In the genomic region with DNA sequence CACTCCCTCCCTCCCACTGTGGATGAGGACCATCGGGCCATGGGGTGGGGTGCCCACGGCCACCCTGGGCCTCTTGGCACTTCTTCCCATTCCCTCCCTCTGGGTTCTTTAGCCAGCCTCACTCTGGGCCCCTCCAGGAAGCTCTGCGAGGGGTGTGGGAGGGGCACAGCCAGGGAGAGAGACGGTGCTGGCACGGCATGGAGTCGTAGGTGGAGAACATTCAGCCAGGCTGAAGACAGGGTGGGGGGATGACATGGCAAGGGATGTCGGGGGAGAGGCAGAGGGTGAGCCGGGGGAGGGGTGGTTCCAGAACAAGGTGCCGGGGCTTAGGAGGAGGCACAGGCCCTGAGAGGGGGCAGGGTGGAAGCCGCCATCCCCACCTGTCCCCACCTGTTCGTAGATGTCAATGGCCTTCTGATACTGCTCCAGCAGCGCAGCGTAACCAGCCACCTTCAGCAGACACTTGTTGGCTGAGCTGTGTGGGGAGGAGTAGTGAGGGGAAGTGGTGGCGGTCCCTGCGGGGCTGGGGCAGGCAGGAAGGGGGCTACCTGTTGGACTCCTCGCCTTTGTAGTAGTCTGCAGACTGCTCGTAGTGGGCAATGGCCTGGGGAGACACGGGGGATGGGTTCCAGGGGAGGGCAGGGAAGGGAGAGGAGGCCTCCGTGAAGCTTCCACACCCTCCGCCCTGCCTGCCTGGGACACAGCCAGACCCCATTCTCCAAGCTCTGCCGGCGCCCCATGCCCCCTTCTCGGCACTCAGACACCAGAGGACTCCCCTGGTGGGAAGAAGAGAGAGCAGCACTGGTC, we compare ENCODE assay signal across 26 cellular contexts. TPM values are rescaled to one million over a fixed set of nuclear protein-coding genes. Genes with fewer than 3 reads are reported as not detected.
DNase-seq lines count a peak whose midpoint lies in the region; ATAC-seq and TF ChIP-seq lines count a peak whose summit lies in the region.
"Had no signal": no experiment of that assay in that cellular context is flagged by ENCODE, and none has a peak within 500 bp of the region (broad histone marks: within the 10 kb centered on the region; RNA-seq: fewer than 3 reads in every experiment).

No MANE protein-coding gene starts in this region.

- peaks cover 50% of the 10 kb centered on the region for H3K36me3 ChIP-seq in osteoblast (ENCODE audit: insufficient read depth, low read length)
- H3K36me3 ChIP-seq: breast epithelium had no signal

- no peaks in the 10 kb centered on the region for H3K9me3 Mint-ChIP-seq in activated CD4-positive, alpha-beta T cell treated with anti-CD3 and anti-CD28 coated beads, Interleukin-2, amount 10 ng/mL, durations not matched to agents 7 days and 5 days
- H3K9me3 Mint-ChIP-seq in activated CD4-positive, alpha-beta T cell treated with anti-CD3 and anti-CD28 coated beads for 36 hours (ENCODE audit: low read depth), result no peaks in the 10 kb centered on the region
- H3K9me3 Mint-ChIP-seq: stimulated activated naive CD8-positive, alpha-beta T cell treated with anti-CD3 and anti-CD28 coated beads, Interleukin-15, Interleukin-2, amounts not matched to agents 100 ng/mL and 50 ng/mL, for 24 hours; T-cell had no signal

- no peaks in the 10 kb centered on the region for H3K27me3 ChIP-seq in dorsolateral prefrontal cortex
- no peaks in the 10 kb centered on the region for H3K27me3 ChIP-seq in osteoblast (ENCODE audit: insufficient read depth, low read length)
- H3K27me3 ChIP-seq: adrenal gland, breast epithelium, esophagus squamous epithelium, SJSA1, thyroid gland had no signal

- CTCF ChIA-PET in activated CD4-positive, alpha-beta T cell treated with anti-CD3 and anti-CD28 coated beads, Interleukin-2, amount 10 ng/mL, durations not matched to agents 7 days and 5 days (lab: Charles Lee), result interaction anchor here (0.5 to 2.5 kb wide), 3 partner anchors 9 to 245 kb away, joined by 3 to 9 read pairs (median 4); partner anchors contain the start of gene KPTN
- CTCF ChIA-PET in activated CD4-positive, alpha-beta T cell treated with anti-CD3 and anti-CD28 coated beads for 36 hours (lab: Charles Lee), result no interaction called here
- CTCF ChIA-PET in RWPE1 (lab: Yijun Ruan, JAX), result no interaction called here

- POLR2A ChIA-PET in activated CD4-positive, alpha-beta T cell treated with anti-CD3 and anti-CD28 coated beads, Interleukin-2, amount 10 ng/mL, durations not matched to agents 7 days and 5 days (lab: Charles Lee), result no interaction called here
- POLR2A ChIA-PET in activated CD4-positive, alpha-beta T cell treated with anti-CD3 and anti-CD28 coated beads for 36 hours (lab: Charles Lee), result no interaction called here
- POLR2A ChIA-PET in RWPE1 (lab: Yijun Ruan, JAX; ENCODE audit: low non-redundant PET), result no interaction called here

- peaks cover 12% of the 10 kb centered on the region for H4K20me1 ChIP-seq in osteoblast (ENCODE audit: insufficient read depth, low read length)

- H3K27ac ChIP-seq in RWPE1 (peak overlapping the region; percentile 67), dorsolateral prefrontal cortex (peak overlapping the region in 55 of 59 donors; percentile 10 to 96 (median 74)), osteoblast (ENCODE audit: low read depth, low read length) (no peak overlapping the region)
- H3K27ac ChIP-seq: breast epithelium, coronary artery, esophagus squamous epithelium, SJSA1, thyroid gland had no signal

- intact Hi-C loops in activated CD4-positive, alpha-beta T cell treated with anti-CD3 and anti-CD28 coated beads for 36 hours (cut with DNase I, micrococcal nuclease), result no loop called here
- intact Hi-C loops in dorsolateral prefrontal cortex (cut with DNase I), result no loop called here

- peaks cover 22% of the 10 kb centered on the region for H3K36me3 Mint-ChIP-seq in activated CD4-positive, alpha-beta T cell treated with anti-CD3 and anti-CD28 coated beads, Interleukin-2, amount 10 ng/mL, durations not matched to agents 7 days and 5 days (ENCODE audit: low read depth)
- H3K36me3 Mint-ChIP-seq in activated CD4-positive, alpha-beta T cell treated with anti-CD3 and anti-CD28 coated beads for 36 hours (ENCODE audit: low read depth), result peaks cover 8% of the 10 kb centered on the region

- H3K4me3 ChIP-seq in dorsolateral prefrontal cortex, result no peak overlapping the region
- no peak overlapping the region for H3K4me3 ChIP-seq in osteoblast (ENCODE audit: insufficient read depth, low read length)
- H3K4me3 ChIP-seq: adrenal gland, breast epithelium, coronary artery, esophagus squamous epithelium, SJSA1, skin epidermis, thyroid gland had no signal

- DNase-seq in activated CD4-positive, alpha-beta T cell treated with anti-CD3 and anti-CD28 coated beads, Interleukin-2, amount 10 ng/mL, durations not matched to agents 7 days and 5 days, result no peak
- no peak for DNase-seq in activated CD4-positive, alpha-beta T cell treated with anti-CD3 and anti-CD28 coated beads for 36 hours
- DNase-seq in RWPE1 (ENCODE audit: low spot score) (no peak), dorsolateral prefrontal cortex (peak in 2 of 10 donors; percentile 61 to 78), osteoblast (ENCODE audit: insufficient read length, low spot score, missing footprints) (peak; percentile 62), NCI-H446 treated with DMSO at 0.1 percent for 48 hours (lab: John Stamatoyannopoulos, UW) (no peak), T-helper 1 cell (no peak)
- DNase-seq: activated CD4-positive, alpha-beta T cell treated with anti-CD3 and anti-CD28 coated beads for 1 hour; activated CD8-positive, alpha-beta memory T cell treated with anti-CD3 and anti-CD28 coated beads for 24 hours; adrenal gland; AML-193; esophagus squamous epithelium; foreskin melanocyte; left colon; mesendoderm; NCI-H1048; NCI-H1694 treated with DMSO at 0.1 percent for 48 hours; T-cell; thyroid gland had no signal

- peak overlapping the region; percentile 31 for H3K27ac Mint-ChIP-seq in activated CD4-positive, alpha-beta T cell treated with anti-CD3 and anti-CD28 coated beads, Interleukin-2, amount 10 ng/mL, durations not matched to agents 7 days and 5 days
- no peak overlapping the region for H3K27ac Mint-ChIP-seq in activated CD4-positive, alpha-beta T cell treated with anti-CD3 and anti-CD28 coated beads for 36 hours
- H3K27ac Mint-ChIP-seq: stimulated activated naive CD8-positive, alpha-beta T cell treated with anti-CD3 and anti-CD28 coated beads, Interleukin-15, Interleukin-2, amounts not matched to agents 100 ng/mL and 50 ng/mL, for 24 hours had no signal

- H3K79me2 ChIP-seq in osteoblast (ENCODE audit: insufficient read depth, low read length), result peaks cover 27% of the 10 kb centered on the region

- no peaks in the 10 kb centered on the region for H3K27me3 Mint-ChIP-seq in activated CD4-positive, alpha-beta T cell treated with anti-CD3 and anti-CD28 coated beads, Interleukin-2, amount 10 ng/mL, durations not matched to agents 7 days and 5 days
- H3K27me3 Mint-ChIP-seq in activated CD4-positive, alpha-beta T cell treated with anti-CD3 and anti-CD28 coated beads for 36 hours, result no peaks in the 10 kb centered on the region
- H3K27me3 Mint-ChIP-seq: CD4-positive, alpha-beta memory T cell; stimulated activated naive CD8-positive, alpha-beta T cell treated with anti-CD3 and anti-CD28 coated beads, Interleukin-15, Interleukin-2, amounts not matched to agents 100 ng/mL and 50 ng/mL, for 24 hours; T-cell had no signal

- no peak overlapping the region for H3K4me2 ChIP-seq in osteoblast (ENCODE audit: insufficient read depth, low read length)

- ATAC-seq in activated CD4-positive, alpha-beta T cell treated with anti-CD3 and anti-CD28 coated beads for 36 hours, result no peak
- no peak for ATAC-seq in HG03520 (IDR thresholded peaks at IDR 0.05; ENCODE audit: unreplicated experiment)
- ATAC-seq: left colon had no signal

- H3K9me3 ChIP-seq in osteoblast (ENCODE audit: low read depth, low read length), result no peaks in the 10 kb centered on the region
- H3K9me3 ChIP-seq: adrenal gland, breast epithelium, esophagus squamous epithelium, SJSA1, thyroid gland had no signal

- H3K4me1 ChIP-seq in osteoblast (ENCODE audit: insufficient read depth, low read length), result no peaks in the 10 kb centered on the region
- H3K4me1 ChIP-seq: adrenal gland, SJSA1 had no signal

- TF ChIP-seq CTCF in RWPE1 (conservative IDR thresholded peaks at IDR 0.05; ENCODE audit: low read depth), result no peak
- TF ChIP-seq CTCF in dorsolateral prefrontal cortex (IDR thresholded peaks at IDR 0.05 in 54 of 56, conservative IDR thresholded peaks at IDR 0.05 in 2 of 56; ENCODE audit: low read depth in 1 of 56, partially characterized antibody in 56 of 56), result no peak
- TF ChIP-seq CTCF in osteoblast (IDR thresholded peaks at IDR 0.05; ENCODE audit: extremely low read depth, low read depth, low read length), result no peak

- peaks cover 6% of the 10 kb centered on the region for H3K4me1 Mint-ChIP-seq in activated CD4-positive, alpha-beta T cell treated with anti-CD3 and anti-CD28 coated beads, Interleukin-2, amount 10 ng/mL, durations not matched to agents 7 days and 5 days
- H3K4me1 Mint-ChIP-seq in activated CD4-positive, alpha-beta T cell treated with anti-CD3 and anti-CD28 coated beads for 36 hours, result no peaks in the 10 kb centered on the region

- H3K4me3 Mint-ChIP-seq in activated CD4-positive, alpha-beta T cell treated with anti-CD3 and anti-CD28 coated beads, Interleukin-2, amount 10 ng/mL, durations not matched to agents 7 days and 5 days, result no peak overlapping the region
- H3K4me3 Mint-ChIP-seq in activated CD4-positive, alpha-beta T cell treated with anti-CD3 and anti-CD28 coated beads for 36 hours, result no peak overlapping the region
- H3K4me3 Mint-ChIP-seq: CD4-positive, alpha-beta memory T cell; stimulated activated naive CD8-positive, alpha-beta T cell treated with anti-CD3 and anti-CD28 coated beads, Interleukin-15, Interleukin-2, amounts not matched to agents 100 ng/mL and 50 ng/mL, for 24 hours; T-cell had no signal

- H2AFZ ChIP-seq in osteoblast (ENCODE audit: low read length), result no peak overlapping the region

RNA-seq across cellular contexts. Expression of gene KPTN, which starts 8.8 kb away (rescaled TPM):
- 10 to 100 TPM; 12.5 to 14.1 TPM for total RNA-seq in activated CD4-positive, alpha-beta T cell treated with anti-CD3 and anti-CD28 coated beads, Interleukin-2, amount 10 ng/mL, durations not matched to agents 7 days and 5 days
- total RNA-seq in activated CD4-positive, alpha-beta T cell treated with anti-CD3 and anti-CD28 coated beads for 36 hours, result 10 to 100 TPM in 1 of 2 experiments, 1 to 10 TPM in 1; 9.7 to 10.5 TPM
- total RNA-seq in dorsolateral prefrontal cortex, result 10 to 100 TPM in 119 of 120 experiments, 1 to 10 TPM in 1; 9.5 to 40.3 (median 18.4) TPM
- 2.1 and 4.0 TPM in 2 replicates for total RNA-seq in osteoblast

RNA-seq across cellular contexts. Expression of gene SLC8A2, which starts 21.1 kb away (rescaled TPM):
- not detected for total RNA-seq in activated CD4-positive, alpha-beta T cell treated with anti-CD3 and anti-CD28 coated beads, Interleukin-2, amount 10 ng/mL, durations not matched to agents 7 days and 5 days
- total RNA-seq in activated CD4-positive, alpha-beta T cell treated with anti-CD3 and anti-CD28 coated beads for 36 hours, result under 1 TPM; 0.11 to 0.23 TPM
- total RNA-seq in dorsolateral prefrontal cortex, result 100 to 1,000 TPM in 69 of 120 experiments, 10 to 100 TPM in 51; 22.2 to 179 (median 105) TPM
- under 0.01 and 0.36 TPM in 2 replicates for total RNA-seq in osteoblast
- total RNA-seq: CD4-positive, alpha-beta memory T cell; SJSA1; T-cell had no signal

RNA-seq across cellular contexts. Expression of gene NAPA, which starts 22.1 kb away (rescaled TPM):
- total RNA-seq in activated CD4-positive, alpha-beta T cell treated with anti-CD3 and anti-CD28 coated beads, Interleukin-2, amount 10 ng/mL, durations not matched to agents 7 days and 5 days, result 100 to 1,000 TPM; 121 to 133 TPM
- total RNA-seq in activated CD4-positive, alpha-beta T cell treated with anti-CD3 and anti-CD28 coated beads for 36 hours, result 10 to 100 TPM; 54.2 to 68.8 TPM
- total RNA-seq in dorsolateral prefrontal cortex (100 to 1,000 TPM; 102 to 294 (median 206) TPM), osteoblast (95.9 and 96.4 TPM in 2 replicates)

Comparison
In these comparisons a context has a peak if more than half of its experiments do, and no peak if none do; other contexts are left out.
1. RNA of gene SLC8A2, which starts 21.1 kb away (total RNA-seq): 22.2 to 179 TPM in dorsolateral prefrontal cortex; under 0.01 to 0.36 TPM in osteoblast, 0.11 to 0.23 TPM in activated CD4-positive, alpha-beta T cell treated with anti-CD3 and anti-CD28 coated beads for 36 hours and not detected in activated CD4-positive, alpha-beta T cell treated with anti-CD3 and anti-CD28 coated beads, Interleukin-2, amount 10 ng/mL, durations not matched to agents 7 days and 5 days; every median in the first group is over 10 times any median in the second.